In the genomic region with DNA sequence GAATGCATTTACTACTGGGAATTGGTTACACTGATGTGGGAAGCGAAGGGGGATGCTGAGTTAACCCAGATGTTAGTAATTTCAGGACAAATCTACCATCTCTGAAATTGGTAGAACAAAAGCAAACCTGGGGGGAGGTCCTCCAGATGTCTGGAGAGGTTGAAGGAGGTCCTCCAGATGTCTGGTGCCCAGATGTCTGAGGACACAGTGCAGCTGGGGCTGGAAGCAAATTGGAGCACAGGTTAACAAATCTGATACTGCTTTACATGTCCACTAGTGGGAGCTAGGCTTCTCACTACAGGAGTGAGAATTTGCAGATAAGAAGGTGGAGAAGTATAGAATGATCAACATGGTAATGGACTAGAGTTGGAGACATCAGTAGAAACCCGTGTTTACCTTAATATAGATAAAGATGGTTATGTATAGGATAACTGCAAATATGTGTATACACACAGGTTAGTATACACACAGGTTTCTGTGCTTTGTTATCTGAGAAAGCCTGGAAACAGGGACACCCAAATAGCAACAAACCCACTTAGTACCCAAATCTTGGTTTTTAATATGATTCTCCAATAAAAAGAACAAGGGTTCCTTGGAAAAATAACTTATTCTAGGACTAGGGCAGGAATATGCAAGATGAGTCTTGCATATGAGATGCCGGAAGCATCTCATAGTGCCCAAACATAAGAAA, we compare ENCODE assay signal across 9 cellular contexts.
DNase-seq lines count a peak whose midpoint lies in the region; ATAC-seq and TF ChIP-seq lines count a peak whose summit lies in the region.
"Had no signal": no experiment of that assay in that cellular context is flagged by ENCODE, and none has a peak within 500 bp of the region (broad histone marks: within the 10 kb centered on the region; RNA-seq: fewer than 3 reads in every experiment).

No MANE protein-coding gene starts in this region.

- peak; percentile 60 for ATAC-seq in GM19035 (IDR thresholded peaks at IDR 0.05; ENCODE audit: unreplicated experiment)
- ATAC-seq in HG02571 (IDR thresholded peaks at IDR 0.05; ENCODE audit: unreplicated experiment): no peak
- ATAC-seq in HG03460 (IDR thresholded peaks at IDR 0.05; ENCODE audit: unreplicated experiment): no peak

- H3K4me3 ChIP-seq in epithelial cell of proximal tubule (ENCODE audit: low read depth, low read length): no peak overlapping the region

- peak; percentile 19 for DNase-seq in AG20443 (ENCODE audit: low spot score)
- DNase-seq in M059J (ENCODE audit: low read depth): peak; percentile 19
- DNase-seq in epithelial cell of proximal tubule (ENCODE audit: low read depth): no peak
- DNase-seq in activated CD4-positive, alpha-beta T cell treated with anti-CD3 and anti-CD28 coated beads, Interleukin-2, amount 50 U/mL, for 48 hours: no peak
- no peak for DNase-seq in NCI-H345 (lab: John Stamatoyannopoulos, UW)
- DNase-seq: stimulated activated CD4-positive, alpha-beta T cell treated with anti-CD3 and anti-CD28 coated beads, Interleukin-2, amount 100 ng/mL, for 24 hours had no signal

- TF ChIP-seq CTCF in epithelial cell of proximal tubule (conservative IDR thresholded peaks at IDR 0.05; ENCODE audit: low read depth, low read length): peak; percentile 75

Comparison
In these comparisons a context has a peak if more than half of its experiments do, and no peak if none do; other contexts are left out.
1. DNase-seq: peak in AG20443 (single experiment) and M059J (single experiment); none in epithelial cell of proximal tubule (single experiment), activated CD4-positive, alpha-beta T cell treated with anti-CD3 and anti-CD28 coated beads, Interleukin-2, amount 50 U/mL, for 48 hours (0 of 2) and NCI-H345 (single experiment).